1 cellular context compared by ENCODE assay signal in genomic region chr5:103849934-103850333, GRCh38.
TF ChIP-seq lines count a peak whose summit lies in the region.

No MANE protein-coding gene starts in this region.

TF ChIP-seq in HepG2, 621 proteins besides CTCF, POLR2A, EP300 and RAD21 (continued from another document):
- TF ChIP-seq TFDP1 (CRISPR knock-in tag; IDR thresholded peaks at IDR 0.05; ENCODE audit: borderline replicate concordance) (no peak), SMYD3 (CRISPR knock-in tag; IDR thresholded peaks at IDR 0.05) (no peak), RNF219 (CRISPR knock-in tag; IDR thresholded peaks at IDR 0.05) (no peak)
